In genomic region chr19:38848299-38849146, GRCh38 we compare ENCODE assay signal across 8 cellular contexts. TPM values are rescaled to one million over a fixed set of nuclear protein-coding genes. Genes with fewer than 3 reads are reported as not detected.
A peak's percentile ranks its signal among the peaks of the same experiment; 100 is the strongest.
DNase-seq lines count a peak whose midpoint lies in the region; ATAC-seq, FAIRE-seq and TF ChIP-seq lines count a peak whose summit lies in the region.

No MANE protein-coding gene starts in this region.

- no peaks in the 10 kb centered on the region for H3K27me3 Mint-ChIP-seq in T-helper 17 cell

- no peaks in the 10 kb centered on the region for H3K9me3 ChIP-seq in T-helper 17 cell (ENCODE audit: control insufficient read depth, low read length, poor library complexity, severe bottlenecking)
- H3K9me3 ChIP-seq in sigmoid colon: no peaks in the 10 kb centered on the region

- TF ChIP-seq CTCF in foreskin fibroblast (IDR thresholded peaks at IDR 0.05; ENCODE audit: low read depth, low read length) (no peak), sigmoid colon (IDR thresholded peaks at IDR 0.05) (no peak)

- H3K4me1 Mint-ChIP-seq in T-helper 17 cell: peaks cover 53% of the 10 kb centered on the region

- peak overlapping the region; percentile 98 for H3K27ac Mint-ChIP-seq in T-helper 17 cell

- H3K27me3 ChIP-seq in sigmoid colon: no peaks in the 10 kb centered on the region

- peak overlapping the region; percentile 97 for H3K4me3 Mint-ChIP-seq in T-helper 17 cell

- ATAC-seq in T-helper 17 cell (no peak), HG02610 (IDR thresholded peaks at IDR 0.05; ENCODE audit: unreplicated experiment) (no peak), HG03354 (IDR thresholded peaks at IDR 0.05; ENCODE audit: poor library complexity, severe bottlenecking, unreplicated experiment) (no peak), GM21381 (IDR thresholded peaks at IDR 0.05; ENCODE audit: unreplicated experiment) (no peak)

- no peak for DNase-seq in GM12892 (ENCODE audit: insufficient read length)
- no peak for DNase-seq in T-helper 17 cell
- DNase-seq in foreskin fibroblast: no peak
- no peak for DNase-seq in sigmoid colon
- no peak for DNase-seq in GF-D8 (lab: John Stamatoyannopoulos, UW)

- intact Hi-C loops in sigmoid colon (cut with DNase I): loop anchor here (1.0 kb wide), 1 partner anchor 16 kb away; no protein-coding TSS in a partner anchor

- H3K27ac ChIP-seq in sigmoid colon: peak overlapping the region; percentile 100

- peaks cover 0 to 68% (median 53%) of the 10 kb centered on the region in 4 donors for H3K4me1 ChIP-seq in sigmoid colon

- peaks cover 12% of the 10 kb centered on the region for H3K36me3 Mint-ChIP-seq in T-helper 17 cell (ENCODE audit: low read depth)

- peak overlapping the region; percentile 82 to 98 for H3K4me3 ChIP-seq in foreskin fibroblast (ENCODE audit: low read depth in 1 of 2, low read length in 2 of 2)
- peak overlapping the region; percentile 73 to 100 (median 98) for H3K4me3 ChIP-seq in sigmoid colon

- peaks cover 34 to 42% (median 39%) of the 10 kb centered on the region in 4 donors for H3K36me3 ChIP-seq in sigmoid colon

- TF ChIP-seq POLR2A in GM12892 (IDR thresholded peaks at IDR 0.05; ENCODE audit: low read depth, low read length): peak; percentile 20; the same call in 1 of the 2 replicates
- TF ChIP-seq POLR2A in sigmoid colon (IDR thresholded peaks at IDR 0.05): no peak

- TF ChIP-seq EP300 in sigmoid colon (IDR thresholded peaks at IDR 0.05): no peak

- WGBS in sigmoid colon, 2 donors: 8 to 27% methylated on average over 22 of the region's 22 CpGs

- FAIRE-seq in GM12892 (lab: Jason Lieb, UNC): no peak

RNA-seq across cellular contexts. Expression of gene HNRNPL, which starts 1.3 kb away (rescaled TPM):
- polyA plus RNA-seq in GM12892 (2012; ENCODE audit: missing spikeins): 282 TPM
- total RNA-seq in T-helper 17 cell (100 to 1,000 TPM; 477 to 480 TPM), sigmoid colon (100 to 1,000 TPM; 140 to 201 (median 171) TPM)
- polyA plus RNA-seq in sigmoid colon: 100 to 1,000 TPM; 115 to 206 (median 129) TPM

RNA-seq across cellular contexts. Expression of gene ECH1, which starts 16.9 kb away (rescaled TPM):
- 165 TPM for polyA plus RNA-seq in GM12892 (2012; ENCODE audit: missing spikeins)
- total RNA-seq in T-helper 17 cell: 10 to 100 TPM; 75.5 to 95.8 TPM
- 100 to 1,000 TPM in 3 of 4 donors, 10 to 100 TPM in 1; 99.5 to 149 (median 120) TPM for total RNA-seq in sigmoid colon
- polyA plus RNA-seq in sigmoid colon: 100 to 1,000 TPM; 348 to 548 (median 422) TPM

RNA-seq across cellular contexts. Expression of gene RINL, which starts 29.6 kb away (rescaled TPM):
- polyA plus RNA-seq in GM12892 (2012; ENCODE audit: missing spikeins): 31.9 TPM
- total RNA-seq in T-helper 17 cell (10 to 100 TPM; 46.0 to 50.6 TPM), sigmoid colon (10 to 100 TPM in 1 of 4 donors, 1 to 10 TPM in 3; 3.5 to 15.8 (median 4.7) TPM)
- 10 to 100 TPM in 1 of 3 donors, 1 to 10 TPM in 2; 3.7 to 17.6 (median 4.8) TPM for polyA plus RNA-seq in sigmoid colon

RNA-seq across cellular contexts. Expression of gene LGALS4, which starts 35.8 kb away (rescaled TPM):
- polyA plus RNA-seq in GM12892 (2012; ENCODE audit: missing spikeins): 0.78 TPM
- total RNA-seq in T-helper 17 cell: 1 to 10 TPM; 1.7 to 2.4 TPM
- total RNA-seq in sigmoid colon: 10 to 100 TPM in 1 of 4 donors, 1 to 10 TPM in 2, under 1 TPM in 1; 0.33 to 13.2 (median 4.4) TPM
- 1,000 to 10,000 TPM; 2,620 to 9,832 (median 7,672) TPM for polyA plus RNA-seq in sigmoid colon

RNA-seq across cellular contexts. Expression of gene SIRT2, which starts 50.9 kb away (rescaled TPM):
- polyA plus RNA-seq in GM12892 (2012; ENCODE audit: missing spikeins): 19.7 TPM
- total RNA-seq in T-helper 17 cell (10 to 100 TPM; 68.7 to 68.9 TPM), sigmoid colon (10 to 100 TPM; 65.5 to 92.7 (median 85.2) TPM)
- 10 to 100 TPM; 36.2 to 46.7 (median 39.0) TPM for polyA plus RNA-seq in sigmoid colon
